31 cellular contexts compared by ENCODE assay signal in genomic region chr7:1745576-1746490, GRCh38.
"Had no signal": no experiment of that assay in that cellular context is flagged by ENCODE, and none has a peak within 500 bp of the region (broad histone marks: within the 10 kb centered on the region; RNA-seq: fewer than 3 reads in every experiment).

No MANE protein-coding gene starts in this region.

- H3K36me3 ChIP-seq: brain microvascular endothelial cell had no signal

- H3K9me3 Mint-ChIP-seq: activated B cell treated with CpG ODN at 0.5 μM for 24 hours; activated CD8-positive, alpha-beta T cell treated with anti-CD3 and anti-CD28 coated beads for 36 hours; activated naive CD4-positive, alpha-beta T cell treated with anti-CD3 and anti-CD28 coated beads, Interleukin-2, amount 50 U/mL, for 72 hours; activated naive CD8-positive, alpha-beta T cell treated with anti-CD3 and anti-CD28 coated beads, Interleukin-2, amount 10 ng/mL, durations not matched to agents 7 days and 5 days; activated T-cell treated with anti-CD3 and anti-CD28 coated beads, Interleukin-2, amount 50 U/mL, for 4 hours; activated T-helper 17 cell treated with anti-CD3 and anti-CD28 coated beads, Interleukin-2, amount 50 U/mL, for 72 hours; central memory CD8-positive, alpha-beta T cell; dendritic cell treated with granulocyte-macrophage colony-stimulating factor and Interleukin-4, amounts not matched to agents 40 ng/mL and 50 ng/mL, for 4 days; endodermal cell; T-helper 2 cell treated with Interferon-gamma antibody and Interleukin-4, amounts not matched to agents 5 μg/mL and 100 μg/mL, for 36 hours had no signal

- H3K27me3 Mint-ChIP-seq: activated CD8-positive, alpha-beta T cell treated with anti-CD3 and anti-CD28 coated beads for 36 hours; activated naive CD8-positive, alpha-beta T cell treated with anti-CD3 and anti-CD28 coated beads, Interleukin-2, amount 10 ng/mL, durations not matched to agents 7 days and 5 days; central memory CD8-positive, alpha-beta T cell had no signal

- H3K4me3 Mint-ChIP-seq: activated B cell treated with CpG ODN at 0.5 μM for 24 hours; activated CD8-positive, alpha-beta T cell treated with anti-CD3 and anti-CD28 coated beads for 36 hours; activated naive CD8-positive, alpha-beta T cell treated with anti-CD3 and anti-CD28 coated beads, Interleukin-2, amount 10 ng/mL, durations not matched to agents 7 days and 5 days; activated T-cell treated with anti-CD3 and anti-CD28 coated beads, Interleukin-2, amount 50 U/mL, for 4 hours; activated T-helper 17 cell treated with anti-CD3 and anti-CD28 coated beads, Interleukin-2, amount 50 U/mL, for 72 hours; central memory CD8-positive, alpha-beta T cell; dendritic cell treated with granulocyte-macrophage colony-stimulating factor and Interleukin-4, amounts not matched to agents 40 ng/mL and 50 ng/mL, for 4 days; endodermal cell; T-helper 17 cell; T-helper 2 cell treated with Interferon-gamma antibody and Interleukin-4, amounts not matched to agents 5 μg/mL and 100 μg/mL, for 36 hours had no signal

- H3K4me3 ChIP-seq: coronary artery, dorsolateral prefrontal cortex had no signal

- H3K4me1 Mint-ChIP-seq: activated T-helper 17 cell treated with anti-CD3 and anti-CD28 coated beads, Interleukin-2, amount 50 U/mL, for 72 hours; endodermal cell had no signal

- H3K27ac Mint-ChIP-seq: activated B cell treated with CpG ODN at 0.5 μM for 24 hours; activated CD8-positive, alpha-beta T cell treated with anti-CD3 and anti-CD28 coated beads for 36 hours; activated naive CD4-positive, alpha-beta T cell treated with anti-CD3 and anti-CD28 coated beads, Interleukin-2, amount 50 U/mL, for 72 hours; activated naive CD8-positive, alpha-beta T cell treated with anti-CD3 and anti-CD28 coated beads, Interleukin-2, amount 10 ng/mL, durations not matched to agents 7 days and 5 days; activated T-helper 17 cell treated with anti-CD3 and anti-CD28 coated beads, Interleukin-2, amount 50 U/mL, for 72 hours; dendritic cell treated with granulocyte-macrophage colony-stimulating factor and Interleukin-4, amounts not matched to agents 40 ng/mL and 50 ng/mL, for 4 days; endodermal cell; T-helper 17 cell; T-helper 2 cell treated with Interferon-gamma antibody and Interleukin-4, amounts not matched to agents 5 μg/mL and 100 μg/mL, for 36 hours had no signal

- ATAC-seq: activated CD4-positive, CD25-positive, alpha-beta regulatory T cell treated with anti-CD3 and anti-CD28 coated beads, Interleukin-2, amount 50 U/mL, for 24 hours; activated CD8-positive, alpha-beta T cell treated with anti-CD3 and anti-CD28 coated beads for 36 hours; activated naive CD4-positive, alpha-beta T cell treated with anti-CD3 and anti-CD28 coated beads, Interleukin-2, amount 50 U/mL, for 72 hours; activated T-cell treated with anti-CD3 and anti-CD28 coated beads, Interleukin-2, amount 50 U/mL, for 4 hours; activated T-helper 17 cell treated with anti-CD3 and anti-CD28 coated beads, Interleukin-2, amount 50 U/mL, for 72 hours; esophagus mucosa; T-helper 17 cell had no signal

- H3K36me3 Mint-ChIP-seq: activated naive CD4-positive, alpha-beta T cell treated with anti-CD3 and anti-CD28 coated beads, Interleukin-2, amount 50 U/mL, for 72 hours; activated naive CD8-positive, alpha-beta T cell treated with anti-CD3 and anti-CD28 coated beads, Interleukin-2, amount 10 ng/mL, durations not matched to agents 7 days and 5 days had no signal

- DNase-seq: activated B cell treated with CpG ODN at 0.5 μM for 24 hours; activated CD4-positive, alpha-beta T cell treated with anti-CD3 and anti-CD28 coated beads for 48 hours; activated CD4-positive, alpha-beta T cell treated with anti-CD3 and anti-CD28 coated beads, Interleukin-2, amount 50 U/mL, for 1 hour; activated CD4-positive, alpha-beta T cell treated with anti-CD3 and anti-CD28 coated beads, Interleukin-2, amount 50 U/mL, for 48 hours; activated CD8-positive, alpha-beta memory T cell treated with anti-CD3 and anti-CD28 coated beads for 24 hours; activated CD8-positive, alpha-beta T cell treated with anti-CD3 and anti-CD28 coated beads for 36 hours; activated effector memory CD4-positive, alpha-beta T cell treated with Interleukin-2 at 50 U/mL for 16 hours; activated gamma-delta T cell treated with Interleukin-2 at 50 U/mL for 16 hours; activated naive CD4-positive, alpha-beta T cell treated with Interleukin-2 at 50 U/mL for 16 hours; activated naive CD8-positive, alpha-beta T cell treated with anti-CD3 and anti-CD28 coated beads, Interleukin-2, amount 10 ng/mL, durations not matched to agents 7 days and 5 days; activated T-cell treated with anti-CD3 and anti-CD28 coated beads, Interleukin-2, amount 50 U/mL, for 4 hours; brain microvascular endothelial cell; dorsolateral prefrontal cortex; effector memory CD4-positive, alpha-beta T cell; endodermal cell; foreskin fibroblast; T-helper 1 cell; T-helper 17 cell; T1000; WERI-Rb-1 had no signal

- H3K27ac ChIP-seq: brain microvascular endothelial cell, coronary artery, dorsolateral prefrontal cortex, WERI-Rb-1 had no signal

- FAIRE-seq: astrocyte, bronchial epithelial cell, frontal cortex had no signal
